In genomic region chr2:70897977-70898226, GRCh38 we compare ENCODE assay signal across 29 cellular contexts. TPM values are rescaled to one million over a fixed set of nuclear protein-coding genes. Genes with fewer than 3 reads are reported as not detected.
"Had no signal": no experiment of that assay in that cellular context is flagged by ENCODE, and none has a peak within 500 bp of the region (broad histone marks: within the 10 kb centered on the region; RNA-seq: fewer than 3 reads in every experiment).

No MANE protein-coding gene starts in this region.

- H3K36me3 ChIP-seq: adrenal gland, cardiac muscle cell, gastroesophageal sphincter, neural progenitor cell, right lobe of liver, transverse colon had no signal

- H3K9ac ChIP-seq: neural progenitor cell had no signal

- H3K4me3 ChIP-seq: adrenal gland, cardiac muscle cell, gastroesophageal sphincter, neural progenitor cell, right lobe of liver, testis, transverse colon had no signal

- H3K27ac ChIP-seq: adrenal gland, cardiac muscle cell, neural progenitor cell, right lobe of liver, testis, transverse colon had no signal

- H3K4me2 ChIP-seq: neural progenitor cell had no signal

- ATAC-seq: activated CD4-positive, alpha-beta T cell treated with anti-CD3 and anti-CD28 coated beads for 36 hours; gastroesophageal sphincter; right lobe of liver had no signal

- H3K27me3 ChIP-seq: testis had no signal

- H2AFZ ChIP-seq: neural progenitor cell had no signal

- H3K9me3 ChIP-seq: adrenal gland, gastroesophageal sphincter, right lobe of liver, testis, transverse colon had no signal

- DNase-seq: activated CD4-positive, alpha-beta T cell treated with anti-CD3 and anti-CD28 coated beads for 36 hours; activated CD4-positive, alpha-beta T cell treated with anti-CD3 and anti-CD28 coated beads, Interleukin-2, amount 50 U/mL, for 4 hours; activated CD4-positive, CD25-positive, alpha-beta regulatory T cell; activated effector memory CD4-positive, alpha-beta T cell treated with anti-CD3 and anti-CD28 coated beads, Interleukin-2, amount 50 U/mL, for 16 hours; activated naive CD4-positive, alpha-beta T cell treated with anti-CD3 and anti-CD28 coated beads for 36 hours; activated naive CD8-positive, alpha-beta T cell treated with anti-CD3 and anti-CD28 coated beads for 36 hours; activated T-cell treated with anti-CD3 and anti-CD28 coated beads for 4 hours; adrenal gland; cerebellar nuclear complex; cortex of kidney; hippocampal formation; immature natural killer cell; kidney; naive B cell; occipital lobe; right lobe of liver; stimulated activated CD4-positive, alpha-beta T cell treated with anti-CD3 and anti-CD28 coated beads, Interleukin-2, amount 100 ng/mL, for 48 hours; stimulated activated naive CD4-positive, alpha-beta T cell treated with Interleukin-2 at 50 U/mL for 16 hours; T-helper 1 cell; testis; transverse colon had no signal

- FAIRE-seq: endothelial cell of umbilical vein, kidney, urothelium cell line had no signal

RNA-seq across cellular contexts. Expression of gene VAX2, which starts 2.5 kb away (rescaled TPM):
- total RNA-seq: activated CD4-positive, alpha-beta T cell treated with anti-CD3 and anti-CD28 coated beads for 36 hours; activated naive CD4-positive, alpha-beta T cell treated with anti-CD3 and anti-CD28 coated beads for 36 hours; activated naive CD8-positive, alpha-beta T cell treated with anti-CD3 and anti-CD28 coated beads for 36 hours; activated T-helper 1 cell treated with anti-CD3 and anti-CD28 coated beads, Interleukin-12 subunit alpha, Interleukin-12 subunit beta, Interleukin-2, Interleukin-4 antibody, amounts not matched to agents 30 ng/mL and 10 ng/mL and 1 ng/mL, durations not matched to agents 14 hours and 24 hours and 36 hours; cardiac muscle cell; endothelial cell of umbilical vein; right lobe of liver; transverse colon had no signal

RNA-seq across cellular contexts. Expression of gene ATP6V1B1, which starts 37.8 kb away (rescaled TPM):
- total RNA-seq: activated CD4-positive, alpha-beta T cell treated with anti-CD3 and anti-CD28 coated beads for 36 hours; activated naive CD4-positive, alpha-beta T cell treated with anti-CD3 and anti-CD28 coated beads for 36 hours; activated naive CD8-positive, alpha-beta T cell treated with anti-CD3 and anti-CD28 coated beads for 36 hours; activated T-helper 1 cell treated with anti-CD3 and anti-CD28 coated beads, Interleukin-12 subunit alpha, Interleukin-12 subunit beta, Interleukin-2, Interleukin-4 antibody, amounts not matched to agents 30 ng/mL and 10 ng/mL and 1 ng/mL, durations not matched to agents 14 hours and 24 hours and 36 hours; fibroblast of villous mesenchyme; mesothelial cell of epicardium; occipital lobe; transverse colon had no signal
